ENCODE assay signal across 10 cellular contexts in genomic region chr22:41106122-41106968, GRCh38. TPM values are rescaled to one million over a fixed set of nuclear protein-coding genes. Genes with fewer than 3 reads are reported as not detected.
A peak's percentile ranks its signal among the peaks of the same experiment; 100 is the strongest.
DNase-seq lines count a peak whose midpoint lies in the region; ATAC-seq and TF ChIP-seq lines count a peak whose summit lies in the region.
"Had no signal": no experiment of that assay in that cellular context is flagged by ENCODE, and none has a peak within 500 bp of the region (broad histone marks: within the 10 kb centered on the region; RNA-seq: fewer than 3 reads in every experiment).

No MANE protein-coding gene starts in this region.

- DNase-seq in cardiac muscle cell (ENCODE audit: low read depth in 1 of 2, low spot score in 1 of 2) (peak in 1 of 2 donors; percentile 69), right atrium auricular region (ENCODE audit: low spot score) (no peak), mammary epithelial cell (peak; percentile 9), naive B cell (no peak), NCI-H187 treated with DMSO at 0.1 percent for 48 hours (lab: John Stamatoyannopoulos, UW) (no peak), dorsolateral prefrontal cortex (no peak), GM13976 (ENCODE audit: low spot score) (no peak), NCI-H1048 (lab: John Stamatoyannopoulos, UW) (no peak)
- DNase-seq: nucleus accumbens had no signal

- intact Hi-C loops in mammary epithelial cell (cut with micrococcal nuclease) (no loop called here), dorsolateral prefrontal cortex (cut with DNase I) (no loop called here)

- ATAC-seq in naive B cell (ENCODE audit: low read depth in 2 of 2) = no peak

- dilution Hi-C loops in mammary epithelial cell (cut with HindIII; ENCODE audit: low sequenced_read_pairs) = no loop called here

- H3K27me3 Mint-ChIP-seq in naive B cell = no peaks in the 10 kb centered on the region

- H3K4me3 ChIP-seq in cardiac muscle cell (no peak overlapping the region), right atrium auricular region (no peak overlapping the region), mammary epithelial cell (replicated peaks in 1 of 3; ENCODE audit: insufficient read depth in 1 of 3, low read depth in 2 of 3, low read length in 3 of 3) (no peak overlapping the region), dorsolateral prefrontal cortex (no peak overlapping the region)

- no peaks in the 10 kb centered on the region for H3K9me3 ChIP-seq in cardiac muscle cell (ENCODE audit: low read depth)
- no peaks in the 10 kb centered on the region for H3K9me3 ChIP-seq in right atrium auricular region
- H3K9me3 ChIP-seq in mammary epithelial cell (replicated peaks; ENCODE audit: insufficient read depth, low read length) = no peaks in the 10 kb centered on the region

- no peaks in the 10 kb centered on the region for H3K9me3 Mint-ChIP-seq in naive B cell

- in situ Hi-C loops in mammary epithelial cell (cut with MboI; ENCODE audit: low sequenced_read_pairs in 2 of 2) (no loop called here), GM13976 (cut with MboI; ENCODE audit: low sequenced_read_pairs, unreplicated experiment) (no loop called here)

- H3K36me3 ChIP-seq in cardiac muscle cell (peaks cover 4% of the 10 kb centered on the region), right atrium auricular region (no peaks in the 10 kb centered on the region), mammary epithelial cell (ENCODE audit: insufficient read depth, low read length) (no peaks in the 10 kb centered on the region)

- H3K79me2 ChIP-seq in mammary epithelial cell (ENCODE audit: insufficient read depth, low read length) = peaks cover 99% of the 10 kb centered on the region

- BruUV-seq in mammary epithelial cell (replicated peaks; lab: Mats Ljungman, UMichigan) = no TSS peak

- H3K27me3 ChIP-seq in cardiac muscle cell (no peaks in the 10 kb centered on the region), right atrium auricular region (no peaks in the 10 kb centered on the region), mammary epithelial cell (ENCODE audit: insufficient read depth, low read length) (no peaks in the 10 kb centered on the region), dorsolateral prefrontal cortex (no peaks in the 10 kb centered on the region)

- no peak overlapping the region for H2AFZ ChIP-seq in mammary epithelial cell (ENCODE audit: low read depth, low read length)

- peak overlapping the region; percentile 11 for H3K27ac ChIP-seq in cardiac muscle cell
- peak overlapping the region in 1 of 2 donors; percentile 18 for H3K27ac ChIP-seq in right atrium auricular region
- H3K27ac ChIP-seq in mammary epithelial cell (ENCODE audit: insufficient read depth, low read depth, low read length) = no peak overlapping the region
- H3K27ac ChIP-seq in dorsolateral prefrontal cortex = peak overlapping the region in 17 of 59 donors; percentile 10 to 48 (median 21)
- H3K27ac ChIP-seq: C4-2B had no signal

- 61% methylated on average over 7 of the region's 8 CpGs for WGBS in mammary epithelial cell (ENCODE audit: low coverage, missing lambda C conversion rate)

- H3K9ac ChIP-seq in mammary epithelial cell (ENCODE audit: insufficient read depth, low read length) = no peak overlapping the region

- H3K27ac Mint-ChIP-seq in naive B cell = peak overlapping the region in 5 of 6 donors; percentile 8 to 93 (median 78)

- H3K4me1 Mint-ChIP-seq in naive B cell = peaks cover 36 to 66% (median 43%) of the 10 kb centered on the region in 3 donors

- no peak overlapping the region for H3K4me2 ChIP-seq in mammary epithelial cell (ENCODE audit: insufficient read depth, low read depth, low read length)

- no peaks in the 10 kb centered on the region for H4K20me1 ChIP-seq in mammary epithelial cell (ENCODE audit: insufficient read depth, low read length)

- H3K4me3 Mint-ChIP-seq in naive B cell = no peak overlapping the region

- no peak for TF ChIP-seq CTCF in cardiac muscle cell (IDR thresholded peaks at IDR 0.05; ENCODE audit: low read depth, low read length)
- no peak for TF ChIP-seq CTCF in right atrium auricular region (IDR thresholded peaks at IDR 0.05)
- no peak for TF ChIP-seq CTCF in mammary epithelial cell (conservative IDR thresholded peaks at IDR 0.05 in 1 of 2, IDR thresholded peaks at IDR 0.05 in 1 of 2; ENCODE audit: extremely low read depth in 1 of 2, insufficient read depth in 1 of 2, low read depth in 1 of 2, low read length in 2 of 2)
- TF ChIP-seq CTCF in dorsolateral prefrontal cortex (IDR thresholded peaks at IDR 0.05 in 54 of 56, conservative IDR thresholded peaks at IDR 0.05 in 2 of 56; ENCODE audit: low read depth in 1 of 56, partially characterized antibody in 56 of 56) = no peak
- TF ChIP-seq CTCF in GM13976 (IDR thresholded peaks at IDR 0.05; ENCODE audit: borderline replicate concordance, control extremely low read depth, extremely low read depth, insufficient read depth, missing control alignments) = no peak

- H3K4me1 ChIP-seq in cardiac muscle cell (ENCODE audit: low read depth) = no peaks in the 10 kb centered on the region
- H3K4me1 ChIP-seq in right atrium auricular region = peaks cover 0 to 21% of the 10 kb centered on the region in 2 donors
- H3K4me1 ChIP-seq in mammary epithelial cell (ENCODE audit: insufficient read depth, low read length) = no peaks in the 10 kb centered on the region

- CTCF ChIA-PET in mammary epithelial cell (lab: Charles Lee; ENCODE audit: low non-redundant PET) = no interaction called here

- peaks cover 4 to 8% of the 10 kb centered on the region in 2 donors for H3K36me3 Mint-ChIP-seq in naive B cell

RNA-seq across cellular contexts. Expression of gene EP300, which starts 14.0 kb away (rescaled TPM):
- total RNA-seq in cardiac muscle cell = 47.0 and 60.1 TPM in 2 replicates
- 28.5 and 36.6 TPM in 2 replicates for polyA plus RNA-seq in cardiac muscle cell
- 10 to 100 TPM; 28.0 to 41.7 TPM for total RNA-seq in right atrium auricular region
- 10 to 100 TPM; 55.8 to 68.0 TPM for total RNA-seq in mammary epithelial cell
- polyA plus RNA-seq in mammary epithelial cell = 8.8 TPM
- 158 TPM for polyA minus RNA-seq in mammary epithelial cell
- polyA plus RNA-seq in naive B cell (ENCODE audit: low read depth in 6 of 6) = 10 to 100 TPM; 17.0 to 41.3 (median 20.1) TPM
- total RNA-seq in dorsolateral prefrontal cortex = 100 to 1,000 TPM in 9 of 120 experiments, 10 to 100 TPM in 111; 54.8 to 135 (median 82.7) TPM
